Comparison of ENCODE assay signal across 17 cellular contexts in genomic region chr3:116425126-116425525, GRCh38. TPM values are rescaled to one million over a fixed set of nuclear protein-coding genes. Genes with fewer than 3 reads are reported as not detected.
"Had no signal": no experiment of that assay in that cellular context is flagged by ENCODE, and none has a peak within 500 bp of the region (broad histone marks: within the 10 kb centered on the region; RNA-seq: fewer than 3 reads in every experiment).

No MANE protein-coding gene starts in this region.

- H3K4me3 Mint-ChIP-seq: activated B cell treated with CpG ODN at 0.5 μM for 24 hours; activated CD4-positive, alpha-beta T cell treated with anti-CD3 and anti-CD28 coated beads, Interleukin-2, amount 10 ng/mL, durations not matched to agents 24 days and 14 days; central memory CD8-positive, alpha-beta T cell; natural killer cell treated with Interleukin-12 subunit alpha and Interleukin-12 subunit beta and Interleukin-15 and Interleukin-18, amount 100 ng/mL, for 72 hours; stimulated activated naive B cell treated with anti-CD40 and anti-IgM and Interleukin-4, amounts not matched to agents 10 μg/mL and 1 μg/mL and 100 μg/mL, for 72 hours had no signal

- H3K27ac Mint-ChIP-seq: activated B cell treated with CpG ODN at 0.5 μM for 24 hours; activated CD4-positive, alpha-beta T cell treated with anti-CD3 and anti-CD28 coated beads, Interleukin-2, amount 10 ng/mL, durations not matched to agents 24 days and 14 days; natural killer cell treated with Interleukin-12 subunit alpha and Interleukin-12 subunit beta and Interleukin-15 and Interleukin-18, amount 100 ng/mL, for 72 hours; stimulated activated naive B cell treated with anti-CD40 and anti-IgM and Interleukin-4, amounts not matched to agents 10 μg/mL and 1 μg/mL and 100 μg/mL, for 72 hours had no signal

- DNase-seq: activated B cell treated with CpG ODN at 0.5 μM for 24 hours; activated CD4-positive, alpha-beta T cell treated with anti-CD3 and anti-CD28 coated beads, Interleukin-2, amount 10 ng/mL, durations not matched to agents 24 days and 14 days; activated naive CD4-positive, alpha-beta T cell; activated T-cell treated with anti-CD3 and anti-CD28 coated beads for 4 hours; anterior cingulate cortex; brain microvascular endothelial cell; cortex of kidney; effector CD4-positive, alpha-beta T cell; esophagus squamous epithelium; kidney glomerular epithelial cell; mesenchymal stem cell; stimulated activated CD4-positive, alpha-beta T cell treated with anti-CD3 and anti-CD28 coated beads, Interleukin-2, amount 100 ng/mL, for 48 hours; stimulated activated naive B cell treated with anti-CD40 and anti-IgM and Interleukin-4, amounts not matched to agents 10 μg/mL and 1 μg/mL and 100 μg/mL, for 72 hours; thyroid gland had no signal

- H3K9me3 ChIP-seq: esophagus squamous epithelium, thyroid gland had no signal

- H3K4me1 Mint-ChIP-seq: activated B cell treated with CpG ODN at 0.5 μM for 24 hours; activated CD4-positive, alpha-beta T cell treated with anti-CD3 and anti-CD28 coated beads, Interleukin-2, amount 10 ng/mL, durations not matched to agents 24 days and 14 days; central memory CD8-positive, alpha-beta T cell; stimulated activated naive B cell treated with anti-CD40 and anti-IgM and Interleukin-4, amounts not matched to agents 10 μg/mL and 1 μg/mL and 100 μg/mL, for 72 hours had no signal

- H3K4me1 ChIP-seq: esophagus squamous epithelium, thyroid gland had no signal

- H3K9me3 Mint-ChIP-seq: activated CD4-positive, alpha-beta T cell treated with anti-CD3 and anti-CD28 coated beads, Interleukin-2, amount 10 ng/mL, durations not matched to agents 24 days and 14 days had no signal

- H3K27me3 Mint-ChIP-seq: activated B cell treated with CpG ODN at 0.5 μM for 24 hours; activated CD4-positive, alpha-beta T cell treated with anti-CD3 and anti-CD28 coated beads, Interleukin-2, amount 10 ng/mL, durations not matched to agents 24 days and 14 days; central memory CD8-positive, alpha-beta T cell; natural killer cell treated with Interleukin-12 subunit alpha and Interleukin-12 subunit beta and Interleukin-15 and Interleukin-18, amount 100 ng/mL, for 72 hours; stimulated activated naive B cell treated with anti-CD40 and anti-IgM and Interleukin-4, amounts not matched to agents 10 μg/mL and 1 μg/mL and 100 μg/mL, for 72 hours had no signal

- H3K27ac ChIP-seq: brain microvascular endothelial cell, esophagus squamous epithelium, thyroid gland had no signal

- H3K36me3 Mint-ChIP-seq: natural killer cell treated with Interleukin-12 subunit alpha and Interleukin-12 subunit beta and Interleukin-15 and Interleukin-18, amount 100 ng/mL, for 72 hours; stimulated activated naive B cell treated with anti-CD40 and anti-IgM and Interleukin-4, amounts not matched to agents 10 μg/mL and 1 μg/mL and 100 μg/mL, for 72 hours had no signal

- H3K4me3 ChIP-seq: esophagus squamous epithelium, thyroid gland had no signal

- ATAC-seq: natural killer cell treated with Interleukin-12 subunit alpha and Interleukin-12 subunit beta and Interleukin-15 and Interleukin-18, amount 100 ng/mL, for 72 hours; stimulated activated naive B cell treated with anti-CD40 and anti-IgM and Interleukin-4, amounts not matched to agents 10 μg/mL and 1 μg/mL and 100 μg/mL, for 72 hours had no signal

- H3K36me3 ChIP-seq: brain microvascular endothelial cell, esophagus squamous epithelium, thyroid gland had no signal

- H3K27me3 ChIP-seq: brain microvascular endothelial cell, esophagus squamous epithelium, thyroid gland had no signal

RNA-seq across cellular contexts. Expression of gene LSAMP, which starts 20.2 kb away (rescaled TPM):
- total RNA-seq: activated CD4-positive, alpha-beta T cell treated with anti-CD3 and anti-CD28 coated beads, Interleukin-2, amount 10 ng/mL, durations not matched to agents 24 days and 14 days; endothelial cell of umbilical vein; natural killer cell treated with Interleukin-12 subunit alpha and Interleukin-12 subunit beta and Interleukin-15 and Interleukin-18, amount 100 ng/mL, for 72 hours had no signal
- polyA plus RNA-seq: endothelial cell of umbilical vein had no signal
